7 cellular contexts compared by ENCODE assay signal in the genomic region with DNA sequence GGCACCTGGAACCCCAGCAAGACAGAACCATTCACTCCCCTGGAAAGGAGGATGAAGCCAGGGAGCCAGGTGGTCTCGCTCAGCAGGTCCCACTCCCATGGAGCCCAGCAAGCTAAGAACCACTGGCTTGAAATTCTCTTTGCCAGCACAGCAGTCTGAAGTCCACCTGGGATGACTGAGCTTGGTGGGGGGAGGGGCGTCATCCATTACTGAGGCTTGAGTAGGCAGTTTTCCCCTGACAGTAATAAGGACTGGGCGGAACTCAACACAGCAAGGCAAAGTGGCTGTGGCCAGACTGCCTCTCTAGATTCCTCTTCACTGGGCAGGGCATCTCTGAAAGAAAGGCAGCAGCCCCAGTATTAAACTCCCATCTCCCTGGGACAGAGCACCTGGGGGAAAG.
A peak's percentile ranks its signal among the peaks of the same experiment; 100 is the strongest.
DNase-seq lines count a peak whose midpoint lies in the region; ATAC-seq, FAIRE-seq and TF ChIP-seq lines count a peak whose summit lies in the region.
"Not testable (repeated sequence)": the region's sequence is repeated elsewhere in the genome, so short reads cannot be mapped to it uniquely, and the experiment has no call there.

No MANE protein-coding gene starts in this region.

- not testable (repeated sequence) for BruUV-seq in HepG2 (replicated peaks; lab: Mats Ljungman, UMichigan)

- H3K27ac ChIP-seq in GM23338 (ENCODE audit: low read depth); endodermal cell (ENCODE audit: low read depth, low read length); hepatocyte; HepG2 (ENCODE audit: extremely low read length, insufficient read depth, low read length); mesendoderm (ENCODE audit: low read depth, low read length); sigmoid colon: not testable (repeated sequence)

- POLR2A ChIA-PET in WTC11 (lab: Charles Lee); HepG2 (lab: Yijun Ruan, JAX): not testable (repeated sequence)

- H3K27ac Mint-ChIP-seq in GM23338, WTC11, endodermal cell: not testable (repeated sequence)

- intact Hi-C loops in HepG2 (cut with micrococcal nuclease; ENCODE audit: unreplicated experiment); sigmoid colon (cut with DNase I): not testable (repeated sequence)

- not testable (repeated sequence) for H3K4me2 ChIP-seq in GM23338; hepatocyte; HepG2 (ENCODE audit: low read depth, low read length); mesendoderm (ENCODE audit: low read length)

- not testable (repeated sequence) for TF ChIP-seq CTCF in GM23338 (conservative IDR thresholded peaks at IDR 0.05; ENCODE audit: low read depth in 2 of 2); WTC11 (IDR thresholded peaks at IDR 0.05); endodermal cell (conservative IDR thresholded peaks at IDR 0.05); hepatocyte (IDR thresholded peaks at IDR 0.05; ENCODE audit: poor library complexity); HepG2 (CRISPR knock-in tag; IDR thresholded peaks at IDR 0.05); sigmoid colon (IDR thresholded peaks at IDR 0.05)

- not testable (repeated sequence) for H3K9me3 Mint-ChIP-seq in GM23338, endodermal cell
- peaks cover 19% of the 10 kb centered on the region for H3K9me3 Mint-ChIP-seq in WTC11

- H2BK5ac ChIP-seq in mesendoderm (ENCODE audit: low read length) = not testable (repeated sequence)

- not testable (repeated sequence) for H4K8ac ChIP-seq in mesendoderm (ENCODE audit: low read depth, low read length)

- not testable (repeated sequence) for H3K27me3 Mint-ChIP-seq in GM23338 (ENCODE audit: insufficient read depth, low read depth, poor library complexity); WTC11 (ENCODE audit: low read depth); endodermal cell (ENCODE audit: insufficient read depth)

- CTCF ChIA-PET in WTC11 (lab: Charles Lee); HepG2 (lab: Yijun Ruan, JAX; ENCODE audit: low intra/inter-chr PET ratio, low total read pairs): not testable (repeated sequence)

- not testable (repeated sequence) for FAIRE-seq in HepG2 (lab: Jason Lieb, UNC)

- not testable (repeated sequence) for H3K79me1 ChIP-seq in mesendoderm (ENCODE audit: low read length)

- H3K79me2 ChIP-seq in GM23338 (replicated peaks; ENCODE audit: insufficient read depth); hepatocyte; HepG2 (ENCODE audit: insufficient read depth, low read length); mesendoderm (ENCODE audit: control insufficient read depth, insufficient read depth, low read length): not testable (repeated sequence)

- DNase-seq in GM23338 (ENCODE audit: low spot score) = not testable (repeated sequence)
- DNase-seq in WTC11 (ENCODE audit: low spot score) = peak; percentile 15
- DNase-seq in endodermal cell = peak; percentile 54
- DNase-seq in hepatocyte (ENCODE audit: low spot score) = peak; percentile 29
- peak; percentile 3 for DNase-seq in HepG2 (ENCODE audit: low spot score)
- DNase-seq in mesendoderm = peak; percentile 7
- DNase-seq in sigmoid colon = peak; percentile 47

- not testable (repeated sequence) for H3K27me3 ChIP-seq in GM23338 (ENCODE audit: insufficient read depth); endodermal cell (ENCODE audit: control insufficient read depth, insufficient read depth, low read length, poor library complexity, severe bottlenecking); hepatocyte; HepG2 (ENCODE audit: control insufficient read depth in 1 of 2, insufficient read depth in 2 of 2, low read length in 2 of 2); mesendoderm (ENCODE audit: insufficient read depth, low read length, poor library complexity); sigmoid colon

- H3K9me3 ChIP-seq in endodermal cell (ENCODE audit: control insufficient read depth, low read length); hepatocyte (ENCODE audit: low read depth); HepG2 (ENCODE audit: low read length); sigmoid colon: not testable (repeated sequence)

- not testable (repeated sequence) for H3K4me3 ChIP-seq in GM23338; endodermal cell (ENCODE audit: low read length); hepatocyte; HepG2 (replicated peaks in 1 of 3; ENCODE audit: insufficient read depth in 1 of 3, low read depth in 2 of 3, low read length in 3 of 3); mesendoderm (ENCODE audit: low read length); sigmoid colon

- not testable (repeated sequence) for H3K56ac ChIP-seq in mesendoderm (ENCODE audit: low read length)

- H2AK5ac ChIP-seq in mesendoderm (ENCODE audit: low read length) = not testable (repeated sequence)

- 0 out of 2 replicates have a peak overlapping the region, but pooled peaks have one; percentile 44 for H2AFZ ChIP-seq in GM23338
- not testable (repeated sequence) for H2AFZ ChIP-seq in hepatocyte; HepG2 (ENCODE audit: low read length)

- not testable (repeated sequence) for H3K36me3 Mint-ChIP-seq in GM23338 (ENCODE audit: low read depth); WTC11; endodermal cell (ENCODE audit: low read depth)

- H3K23ac ChIP-seq in mesendoderm (ENCODE audit: low read length) = not testable (repeated sequence)

- H4K5ac ChIP-seq in mesendoderm (ENCODE audit: low read length) = not testable (repeated sequence)

- H3F3A ChIP-seq in GM23338 (replicated peaks; ENCODE audit: low read depth) = not testable (repeated sequence)

- not testable (repeated sequence) for TF ChIP-seq POLR2A in HepG2 (IDR thresholded peaks at IDR 0.05; ENCODE audit: insufficient read depth in 1 of 2, low read depth in 2 of 2, low read length in 2 of 2); sigmoid colon (IDR thresholded peaks at IDR 0.05)

- H3K4me3 Mint-ChIP-seq in GM23338, WTC11, endodermal cell: not testable (repeated sequence)

- TF ChIP-seq EP300 in HepG2 (IDR thresholded peaks at IDR 0.05; ENCODE audit: low read depth in 2 of 2, low read length in 2 of 2); HepG2 (CRISPR knock-in tag; IDR thresholded peaks at IDR 0.05; ENCODE audit: borderline replicate concordance); sigmoid colon (IDR thresholded peaks at IDR 0.05): not testable (repeated sequence)

- TF ChIP-seq RAD21 in HepG2 (CRISPR knock-in tag; IDR thresholded peaks at IDR 0.05) = not testable (repeated sequence)

- H2BK120ac ChIP-seq in mesendoderm (ENCODE audit: low read depth, low read length) = not testable (repeated sequence)

- not testable (repeated sequence) for H4K20me1 ChIP-seq in GM23338 (replicated peaks; ENCODE audit: insufficient read depth); hepatocyte (ENCODE audit: insufficient read depth, poor library complexity, severe bottlenecking); HepG2 (ENCODE audit: insufficient read depth, low read length)

- H3K4me1 ChIP-seq in GM23338 (ENCODE audit: insufficient read depth); endodermal cell (ENCODE audit: control insufficient read depth, insufficient read depth, low read length); hepatocyte (ENCODE audit: insufficient read depth); HepG2 (ENCODE audit: insufficient read depth, low read length); mesendoderm (ENCODE audit: control insufficient read depth, low read depth, low read length); sigmoid colon: not testable (repeated sequence)

- H3K4ac ChIP-seq in mesendoderm (ENCODE audit: low read depth, low read length) = not testable (repeated sequence)

- H3K4me1 Mint-ChIP-seq in GM23338, WTC11, endodermal cell: not testable (repeated sequence)

- in situ Hi-C loops in HepG2 (cut with HindIII; ENCODE audit: extremely low pct_ligation_motif_present, low pct_unique_long_range_greater_than_20kb) = not testable (repeated sequence)

- WGBS in endodermal cell (ENCODE audit: insufficient coverage in 1 of 2, insufficient read length in 1 of 2), 2 experiments = 94 to 100% methylated on average over 1 to 3 of the region's 3 CpGs
- WGBS in hepatocyte (ENCODE audit: low lambda C conversion rate, missing lambda C conversion rate) = 96% methylated on average over 3 of the region's 3 CpGs
- 60% methylated on average over 2 of the region's 3 CpGs for WGBS in HepG2 (ENCODE audit: low lambda C conversion rate)
- WGBS in mesendoderm (ENCODE audit: extremely low coverage, insufficient coverage, low lambda C conversion rate) = no CpG with 5 or more reads among the region's 3 CpGs
- 87 to 93% methylated on average over 3 of the region's 3 CpGs for WGBS in sigmoid colon, 2 donors

- not testable (repeated sequence) for H3K36me3 ChIP-seq in GM23338 (ENCODE audit: insufficient read depth); endodermal cell (ENCODE audit: control insufficient read depth, insufficient read depth, low read length); hepatocyte (replicated peaks; ENCODE audit: insufficient read depth, low read depth); HepG2 (replicated peaks in 1 of 2; ENCODE audit: control insufficient read depth in 1 of 2, insufficient read depth in 2 of 2, low read length in 2 of 2); mesendoderm (ENCODE audit: control insufficient read depth, insufficient read depth, low read length); sigmoid colon

- H3K18ac ChIP-seq in mesendoderm (ENCODE audit: low read length) = not testable (repeated sequence)

- not testable (repeated sequence) for ATAC-seq in GM23338
- ATAC-seq in WTC11 (peak; percentile 50), HepG2 (peak; percentile 43; the same call in 1 of the 3 replicates)

- H2BK15ac ChIP-seq in mesendoderm (replicated peaks; ENCODE audit: low read depth) = not testable (repeated sequence)

- not testable (repeated sequence) for H3K9ac ChIP-seq in endodermal cell (ENCODE audit: extremely low read depth, low read length, poor library complexity, severe bottlenecking); HepG2 (ENCODE audit: insufficient read depth, low read depth, low read length); mesendoderm (ENCODE audit: low read length)

- H3K9me2 ChIP-seq in GM23338 (ENCODE audit: insufficient read depth); hepatocyte (replicated peaks; ENCODE audit: insufficient read depth): not testable (repeated sequence)
